In genomic region chr11:111101836-111102235, GRCh38 we compare ENCODE assay signal across 20 cellular contexts.
DNase-seq lines count a peak whose midpoint lies in the region; ATAC-seq, FAIRE-seq and TF ChIP-seq lines count a peak whose summit lies in the region.
"Had no signal": no experiment of that assay in that cellular context is flagged by ENCODE, and none has a peak within 500 bp of the region (broad histone marks: within the 10 kb centered on the region; RNA-seq: fewer than 3 reads in every experiment).

No MANE protein-coding gene starts in this region.

- H3K27ac Mint-ChIP-seq in WTC11: no peak overlapping the region
- H3K27ac Mint-ChIP-seq: CD4-positive, alpha-beta T cell; CD8-positive, alpha-beta T cell had no signal

- H3K36me3 Mint-ChIP-seq in WTC11: no peaks in the 10 kb centered on the region
- H3K36me3 Mint-ChIP-seq: CD8-positive, alpha-beta T cell had no signal

- TF ChIP-seq POLR2A in GM12892 (IDR thresholded peaks at IDR 0.05; ENCODE audit: low read depth, low read length): no peak
- no peak for TF ChIP-seq POLR2A in gastroesophageal sphincter (IDR thresholded peaks at IDR 0.05)

- DNase-seq in GM12892 (ENCODE audit: insufficient read length): no peak
- DNase-seq in fibroblast of lung (ENCODE audit: low read depth in 2 of 2): no peak
- no peak for DNase-seq in WTC11 (ENCODE audit: low spot score)
- DNase-seq: 8988T; ACHN; BE2C; Caco-2; Calu3; CD4-positive, alpha-beta T cell; CD8-positive, alpha-beta T cell; DMS79 treated with DMSO at 0.1 percent for 48 hours; GF-D8 had no signal

- WGBS in gastroesophageal sphincter (ENCODE audit: low coverage in 1 of 2), 2 donors: 28 to 52% methylated on average over 3 of the region's 3 CpGs

- H3K27ac ChIP-seq in fibroblast of lung (ENCODE audit: insufficient read depth, low read length) (no peak overlapping the region), gastroesophageal sphincter (no peak overlapping the region)
- H3K27ac ChIP-seq: BLaER1 treated with 17β-estradiol and CSF1 and Interleukin-3, amounts not matched to agents 10 nM and 100 nM; C4-2B had no signal

- H3K4me1 Mint-ChIP-seq in WTC11: peaks cover 12% of the 10 kb centered on the region

- no peaks in the 10 kb centered on the region for H3K79me2 ChIP-seq in fibroblast of lung (ENCODE audit: control insufficient read depth, insufficient read depth, low read length)

- H3K4me3 Mint-ChIP-seq in WTC11: no peak overlapping the region
- H3K4me3 Mint-ChIP-seq: CD4-positive, alpha-beta T cell; CD8-positive, alpha-beta T cell had no signal

- POLR2A ChIA-PET in WTC11 (lab: Charles Lee): no interaction called here

- peak overlapping the region; percentile 13 for H2AFZ ChIP-seq in fibroblast of lung (ENCODE audit: low read length)

- TF ChIP-seq CTCF in fibroblast of lung (conservative IDR thresholded peaks at IDR 0.05 in 1 of 2, IDR thresholded peaks at IDR 0.05 in 1 of 2; ENCODE audit: low read depth in 1 of 2, low read length in 2 of 2) (no peak), gastroesophageal sphincter (IDR thresholded peaks at IDR 0.05) (no peak), WTC11 (IDR thresholded peaks at IDR 0.05) (no peak)

- H3K4me2 ChIP-seq in fibroblast of lung (ENCODE audit: extremely low read depth, insufficient read depth, low read length): no peak overlapping the region
- H3K4me2 ChIP-seq: BLaER1 treated with 17β-estradiol and CSF1 and Interleukin-3, amounts not matched to agents 10 nM and 100 nM had no signal

- no peak overlapping the region for H3K9ac ChIP-seq in fibroblast of lung (ENCODE audit: insufficient read depth, low read length)
- H3K9ac ChIP-seq: BLaER1 treated with 17β-estradiol and CSF1 and Interleukin-3, amounts not matched to agents 10 nM and 100 nM had no signal

- H3K36me3 ChIP-seq in fibroblast of lung (ENCODE audit: control insufficient read depth, insufficient read depth, low read length): no peaks in the 10 kb centered on the region
- no peaks in the 10 kb centered on the region for H3K36me3 ChIP-seq in gastroesophageal sphincter
- H3K36me3 ChIP-seq: BE2C; BLaER1 treated with 17β-estradiol and CSF1 and Interleukin-3, amounts not matched to agents 10 nM and 100 nM had no signal

- H3K9me3 Mint-ChIP-seq in WTC11: peaks cover 4% of the 10 kb centered on the region; the same call in 1 of the 2 replicates
- H3K9me3 Mint-ChIP-seq: CD4-positive, alpha-beta T cell; CD8-positive, alpha-beta T cell had no signal

- ATAC-seq in gastroesophageal sphincter: no peak
- ATAC-seq in WTC11: no peak
- ATAC-seq in HG02884 (IDR thresholded peaks at IDR 0.05; ENCODE audit: unreplicated experiment): no peak
- ATAC-seq: CD8-positive, alpha-beta T cell had no signal

- CTCF ChIA-PET in WTC11 (lab: Charles Lee): no interaction called here

- H3K4me3 ChIP-seq in fibroblast of lung (replicated peaks in 1 of 4; ENCODE audit: control extremely low read depth in 1 of 4, insufficient read depth in 1 of 4, low read depth in 3 of 4, low read length in 4 of 4) (no peak overlapping the region), gastroesophageal sphincter (no peak overlapping the region)
- H3K4me3 ChIP-seq: BLaER1 treated with 17β-estradiol and CSF1 and Interleukin-3, amounts not matched to agents 10 nM and 100 nM had no signal

- no peaks in the 10 kb centered on the region for H3K27me3 ChIP-seq in fibroblast of lung (ENCODE audit: control insufficient read depth, insufficient read depth, low read length)
- peaks cover 3% of the 10 kb centered on the region for H3K27me3 ChIP-seq in gastroesophageal sphincter
- H3K27me3 ChIP-seq: BE2C; BLaER1 treated with 17β-estradiol and CSF1 and Interleukin-3, amounts not matched to agents 10 nM and 100 nM had no signal

- no peaks in the 10 kb centered on the region for H4K20me1 ChIP-seq in fibroblast of lung (ENCODE audit: control insufficient read depth, extremely low read depth, insufficient read depth, low read length)
- H4K20me1 ChIP-seq: BLaER1 treated with 17β-estradiol and CSF1 and Interleukin-3, amounts not matched to agents 10 nM and 100 nM had no signal

- no peak for TF ChIP-seq EP300 in gastroesophageal sphincter (IDR thresholded peaks at IDR 0.05)

- no peaks in the 10 kb centered on the region for H3K9me3 ChIP-seq in fibroblast of lung (ENCODE audit: control insufficient read depth, insufficient read depth, low read depth, low read length)
- no peaks in the 10 kb centered on the region for H3K9me3 ChIP-seq in gastroesophageal sphincter
- H3K9me3 ChIP-seq: BE2C; BLaER1 treated with 17β-estradiol and CSF1 and Interleukin-3, amounts not matched to agents 10 nM and 100 nM; Caco-2 had no signal

- H3K4me1 ChIP-seq in fibroblast of lung (ENCODE audit: control insufficient read depth, extremely low read depth, insufficient read depth, low read length) (no peaks in the 10 kb centered on the region), gastroesophageal sphincter (no peaks in the 10 kb centered on the region)
- H3K4me1 ChIP-seq: BE2C; BLaER1 treated with 17β-estradiol and CSF1 and Interleukin-3, amounts not matched to agents 10 nM and 100 nM; Caco-2 had no signal

- FAIRE-seq in GM12892 (lab: Jason Lieb, UNC): peak; percentile 77
- FAIRE-seq: D721Med, G401.6, GM12891, GM18507 had no signal

- no peaks in the 10 kb centered on the region; the same call in 1 of the 2 replicates for H3K27me3 Mint-ChIP-seq in WTC11 (ENCODE audit: low read depth)

TF ChIP-seq in WTC11, 78 proteins besides CTCF, POLR2A, EP300 and RAD21:
- no peak for TF ChIP-seq ZNF232 (CRISPR knock-in tag; IDR thresholded peaks at IDR 0.05)
- no peak for TF ChIP-seq TP53 (CRISPR knock-in tag; IDR thresholded peaks at IDR 0.05)
- no peak for TF ChIP-seq CDX4 (CRISPR knock-in tag; IDR thresholded peaks at IDR 0.05; ENCODE audit: borderline replicate concordance)
- TF ChIP-seq ZNF396 (CRISPR knock-in tag; IDR thresholded peaks at IDR 0.05; ENCODE audit: borderline replicate concordance): no peak
- no peak for TF ChIP-seq ZMAT4 (CRISPR knock-in tag; IDR thresholded peaks at IDR 0.05)
- no peak for TF ChIP-seq ARID4B (CRISPR knock-in tag; IDR thresholded peaks at IDR 0.05; ENCODE audit: borderline replicate concordance)
- TF ChIP-seq ZBTB21 (CRISPR knock-in tag; IDR thresholded peaks at IDR 0.05; ENCODE audit: borderline replicate concordance): no peak
- no peak for TF ChIP-seq STAT6 (CRISPR knock-in tag; conservative IDR thresholded peaks at IDR 0.05; ENCODE audit: low read depth)
- TF ChIP-seq CREB1 (CRISPR knock-in tag; IDR thresholded peaks at IDR 0.05): no peak
